ENCODE assay signal across 8 cellular contexts in genomic region chr2:1707771-1708351, GRCh38. TPM values are rescaled to one million over a fixed set of nuclear protein-coding genes. Genes with fewer than 3 reads are reported as not detected.
DNase-seq lines count a peak whose midpoint lies in the region; ATAC-seq and TF ChIP-seq lines count a peak whose summit lies in the region.

No MANE protein-coding gene starts in this region.

- H3K27ac ChIP-seq in aorta (ENCODE audit: low read depth in 1 of 2, low read length in 2 of 2): peak overlapping the region in 1 of 2 donors; percentile 4

- no peaks in the 10 kb centered on the region for H3K36me3 ChIP-seq in aorta (ENCODE audit: control insufficient read depth in 1 of 2, insufficient read depth in 2 of 2, low read length in 1 of 2)

- DNase-seq in AG08395 (ENCODE audit: low spot score): peak; percentile 75
- peak; percentile 60 for DNase-seq in NCI-H187 treated with DMSO at 0.1 percent for 48 hours (lab: John Stamatoyannopoulos, UW)
- DNase-seq in cardiac fibroblast (ENCODE audit: low read depth in 2 of 2): peak; percentile 97
- peak; percentile 72 to 96 for DNase-seq in lung microvascular endothelial cell (ENCODE audit: low read depth in 2 of 2)
- DNase-seq in aorta: peak; percentile 79 to 84
- no peak for DNase-seq in KG1 (lab: John Stamatoyannopoulos, UW)

- H3K9me3 ChIP-seq in aorta (ENCODE audit: control insufficient read depth, low read length): no peaks in the 10 kb centered on the region

- peak; percentile 78 for ATAC-seq in aorta (ENCODE audit: low FRiP score)
- ATAC-seq in HG02938 (IDR thresholded peaks at IDR 0.05; ENCODE audit: unreplicated experiment): no peak
- ATAC-seq in GM21390 (IDR thresholded peaks at IDR 0.05; ENCODE audit: unreplicated experiment): no peak

- H3K27me3 ChIP-seq in aorta (ENCODE audit: control insufficient read depth in 1 of 2, insufficient read depth in 2 of 2, low read length in 1 of 2): no peaks in the 10 kb centered on the region

- no peaks in the 10 kb centered on the region for H3K4me1 ChIP-seq in aorta (ENCODE audit: control insufficient read depth in 1 of 2, insufficient read depth in 2 of 2, low read length in 2 of 2)

- TF ChIP-seq CTCF in cardiac fibroblast (IDR thresholded peaks at IDR 0.05; ENCODE audit: low read depth, low read length): no peak

- WGBS in aorta, 2 donors: 10 to 11% methylated on average over 21 of the region's 21 CpGs

- H3K4me3 ChIP-seq in cardiac fibroblast (replicated peaks in 1 of 2; ENCODE audit: low read depth in 2 of 2, low read length in 2 of 2) (peak overlapping the region in 1 of 2 donors; percentile 30), aorta (ENCODE audit: low read length in 2 of 2) (no peak overlapping the region)

- intact Hi-C loops in aorta (cut with DNase I): loop anchor here in 1 of 2 donors (5.0 kb wide), 1 partner anchor 51 kb away; no protein-coding TSS in a partner anchor

RNA-seq across cellular contexts. Expression of gene PXDN, which starts 36.5 kb away (rescaled TPM):
- total RNA-seq in lung microvascular endothelial cell (140 and 179 TPM in 2 replicates), aorta (100 to 1,000 TPM; 100 to 109 TPM)
- polyA plus RNA-seq in aorta: 10 to 100 TPM; 10.6 to 63.0 TPM
